In the genomic region with DNA sequence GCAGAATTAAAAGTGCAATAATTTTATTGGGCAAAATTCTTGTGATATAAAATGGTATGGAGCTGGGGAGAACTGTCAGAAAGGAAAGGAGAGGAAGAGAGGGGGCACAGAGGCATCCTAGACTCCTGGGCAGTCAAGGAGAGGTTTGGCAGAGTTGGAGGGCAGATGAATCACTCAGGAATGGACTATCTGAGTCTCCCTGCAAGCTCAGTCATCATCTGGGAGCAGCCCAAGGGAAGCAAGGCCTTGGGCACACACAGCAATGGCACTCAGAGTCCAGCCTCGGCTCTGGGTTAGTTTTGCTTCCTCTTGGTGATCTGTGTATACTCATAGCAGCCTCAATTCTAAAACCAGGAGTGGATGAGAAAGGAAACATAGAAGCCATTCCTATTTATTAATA, we compare ENCODE assay signal across 26 cellular contexts.
A peak's percentile ranks its signal among the peaks of the same experiment; 100 is the strongest.
DNase-seq lines count a peak whose midpoint lies in the region; ATAC-seq and TF ChIP-seq lines count a peak whose summit lies in the region.
"Had no signal": no experiment of that assay in that cellular context is flagged by ENCODE, and none has a peak within 500 bp of the region (broad histone marks: within the 10 kb centered on the region; RNA-seq: fewer than 3 reads in every experiment).

No MANE protein-coding gene starts in this region.

- H3K27me3 Mint-ChIP-seq in GM23338 (ENCODE audit: insufficient read depth, low read depth, poor library complexity), result no peaks in the 10 kb centered on the region
- H3K27me3 Mint-ChIP-seq: B cell had no signal

- H3K27me3 ChIP-seq in GM23338 (ENCODE audit: insufficient read depth) (no peaks in the 10 kb centered on the region), RWPE2 (ENCODE audit: insufficient read depth, poor library complexity, severe bottlenecking) (no peaks in the 10 kb centered on the region), foreskin keratinocyte (no peaks in the 10 kb centered on the region), colonic mucosa (no peaks in the 10 kb centered on the region)
- H3K27me3 ChIP-seq: esophagus squamous epithelium, SJCRH30, uterus had no signal

- intact Hi-C loops in colonic mucosa (cut with DNase I), result no loop called here

- H3K27ac ChIP-seq in GM23338 (ENCODE audit: low read depth) (no peak overlapping the region), RWPE2 (ENCODE audit: poor library complexity, severe bottlenecking) (no peak overlapping the region), foreskin keratinocyte (no peak overlapping the region), coronary artery (no peak overlapping the region), colonic mucosa (no peak overlapping the region)
- H3K27ac ChIP-seq: esophagus squamous epithelium, left ventricle myocardium inferior, psoas muscle, SJCRH30, thoracic aorta, uterus had no signal

- H3K9me3 Mint-ChIP-seq in GM23338, result peaks cover 19% of the 10 kb centered on the region

- H3K4me1 ChIP-seq in GM23338 (ENCODE audit: insufficient read depth) (no peaks in the 10 kb centered on the region), RWPE2 (ENCODE audit: insufficient read depth, poor library complexity, severe bottlenecking) (no peaks in the 10 kb centered on the region), foreskin keratinocyte (no peaks in the 10 kb centered on the region), colonic mucosa (no peaks in the 10 kb centered on the region)
- H3K4me1 ChIP-seq: esophagus squamous epithelium, left ventricle myocardium inferior, psoas muscle, SJCRH30, uterus had no signal

- 0 out of 2 replicates have a peak overlapping the region, but pooled peaks have one; percentile 6 for H2AFZ ChIP-seq in GM23338

- H4K20me1 ChIP-seq in GM23338 (replicated peaks; ENCODE audit: insufficient read depth), result no peaks in the 10 kb centered on the region

- no peaks in the 10 kb centered on the region for H3K4me1 Mint-ChIP-seq in GM23338
- H3K4me1 Mint-ChIP-seq: activated CD4-positive, alpha-beta memory T cell treated with anti-CD3 and anti-CD28 coated beads, Interleukin-2, amount 10 ng/mL, durations not matched to agents 7 days and 5 days; activated T-helper 17 cell treated with anti-CD3 and anti-CD28 coated beads, Interleukin-2, amount 50 U/mL, for 72 hours; B cell; CD8-positive, alpha-beta memory T cell had no signal

- TF ChIP-seq CTCF in GM23338 (conservative IDR thresholded peaks at IDR 0.05; ENCODE audit: low read depth in 2 of 2), result no peak
- no peak for TF ChIP-seq CTCF in RWPE2 (IDR thresholded peaks at IDR 0.05; ENCODE audit: poor library complexity, severe bottlenecking)
- TF ChIP-seq CTCF in foreskin keratinocyte (conservative IDR thresholded peaks at IDR 0.05), result no peak
- TF ChIP-seq CTCF in coronary artery (IDR thresholded peaks at IDR 0.05), result no peak
- TF ChIP-seq CTCF in colonic mucosa (IDR thresholded peaks at IDR 0.05), result no peak

- H3K79me2 ChIP-seq in GM23338 (replicated peaks; ENCODE audit: insufficient read depth), result no peaks in the 10 kb centered on the region

- TF ChIP-seq POLR2A in GM18505 (IDR thresholded peaks at IDR 0.05; ENCODE audit: borderline replicate concordance, extremely low read depth, insufficient read depth, insufficient read length), result no peak

- peak; percentile 36 for DNase-seq in A172 (ENCODE audit: low spot score)
- DNase-seq in GM23338 (ENCODE audit: low spot score), result no peak
- DNase-seq in RWPE2 (ENCODE audit: low spot score), result no peak
- peak in 1 of 2 donors; percentile 37 for DNase-seq in foreskin keratinocyte
- no peak for DNase-seq in coronary artery (ENCODE audit: low spot score)
- no peak for DNase-seq in colonic mucosa
- DNase-seq: 8988T; activated CD4-positive, alpha-beta memory T cell treated with anti-CD3 and anti-CD28 coated beads, Interleukin-2, amount 10 ng/mL, durations not matched to agents 7 days and 5 days; activated naive CD4-positive, alpha-beta T cell treated with anti-CD3 and anti-CD28 coated beads, Interleukin-2, amount 50 U/mL, for 16 hours; CD8-positive, alpha-beta memory T cell; DMS153; esophagus squamous epithelium; GF-D8; left ventricle myocardium inferior; NCI-H1048; NCI-H1694; NCI-H510A; psoas muscle; SJCRH30; stimulated activated naive CD8-positive, alpha-beta T cell treated with anti-CD3 and anti-CD28 coated beads, Interleukin-15, Interleukin-2, amounts not matched to agents 100 U/mL and 50 U/mL, for 24 hours; uterus had no signal

- ATAC-seq in GM23338 (no peak), RWPE2 (ENCODE audit: low read depth) (peak; percentile 52; the same call in 2 of the 3 replicates), foreskin keratinocyte (peak; percentile 53), GM21367 (IDR thresholded peaks at IDR 0.05; ENCODE audit: unreplicated experiment) (no peak), GM18505 (IDR thresholded peaks at IDR 0.05; ENCODE audit: unreplicated experiment) (no peak)
- ATAC-seq: activated T-helper 17 cell treated with anti-CD3 and anti-CD28 coated beads, Interleukin-2, amount 50 U/mL, for 72 hours; stimulated activated naive CD8-positive, alpha-beta T cell treated with anti-CD3 and anti-CD28 coated beads, Interleukin-15, Interleukin-2, amounts not matched to agents 100 U/mL and 50 U/mL, for 24 hours had no signal

- H3F3A ChIP-seq in GM23338 (replicated peaks; ENCODE audit: low read depth), result no peaks in the 10 kb centered on the region

- H3K9me2 ChIP-seq in GM23338 (ENCODE audit: insufficient read depth), result no peaks in the 10 kb centered on the region

- H3K9me3 ChIP-seq in RWPE2 (ENCODE audit: severe bottlenecking) (peaks cover 1% of the 10 kb centered on the region), colonic mucosa (no peaks in the 10 kb centered on the region)
- H3K9me3 ChIP-seq: SJCRH30 had no signal

- H3K4me3 Mint-ChIP-seq in GM23338, result no peak overlapping the region
- H3K4me3 Mint-ChIP-seq: activated CD4-positive, alpha-beta memory T cell treated with anti-CD3 and anti-CD28 coated beads, Interleukin-2, amount 10 ng/mL, durations not matched to agents 7 days and 5 days; activated T-helper 17 cell treated with anti-CD3 and anti-CD28 coated beads, Interleukin-2, amount 50 U/mL, for 72 hours; B cell; CD8-positive, alpha-beta memory T cell had no signal

- H3K4me2 ChIP-seq in GM23338, result no peak overlapping the region

- no peak overlapping the region for H3K27ac Mint-ChIP-seq in GM23338
- H3K27ac Mint-ChIP-seq: activated CD4-positive, alpha-beta memory T cell treated with anti-CD3 and anti-CD28 coated beads, Interleukin-2, amount 10 ng/mL, durations not matched to agents 7 days and 5 days; activated T-helper 17 cell treated with anti-CD3 and anti-CD28 coated beads, Interleukin-2, amount 50 U/mL, for 72 hours; B cell; CD8-positive, alpha-beta memory T cell had no signal

- no peak overlapping the region for H3K4me3 ChIP-seq in GM23338
- no peak overlapping the region for H3K4me3 ChIP-seq in RWPE2 (ENCODE audit: severe bottlenecking)
- no peak overlapping the region for H3K4me3 ChIP-seq in coronary artery
- no peak overlapping the region for H3K4me3 ChIP-seq in colonic mucosa
- H3K4me3 ChIP-seq: esophagus squamous epithelium, left ventricle myocardium inferior, psoas muscle, SJCRH30, thoracic aorta, uterus had no signal

- H3K36me3 Mint-ChIP-seq in GM23338 (ENCODE audit: low read depth), result no peaks in the 10 kb centered on the region; the same call in 2 of the 3 replicates

- no peaks in the 10 kb centered on the region for H3K36me3 ChIP-seq in GM23338 (ENCODE audit: insufficient read depth)
- no peaks in the 10 kb centered on the region for H3K36me3 ChIP-seq in RWPE2 (ENCODE audit: low read depth)
- H3K36me3 ChIP-seq in colonic mucosa, result no peaks in the 10 kb centered on the region
- H3K36me3 ChIP-seq: esophagus squamous epithelium, left ventricle myocardium inferior, SJCRH30, thoracic aorta, uterus had no signal

- H3K9ac ChIP-seq in colonic mucosa (ENCODE audit: low read depth in 2 of 2, low read length in 2 of 2), result no peak overlapping the region

TF ChIP-seq in GM23338, 12 proteins besides CTCF, POLR2A, EP300 and RAD21:
- no peak for TF ChIP-seq POLR2AphosphoS5 (IDR thresholded peaks at IDR 0.05; ENCODE audit: low read depth)
- TF ChIP-seq, protein P1, sequence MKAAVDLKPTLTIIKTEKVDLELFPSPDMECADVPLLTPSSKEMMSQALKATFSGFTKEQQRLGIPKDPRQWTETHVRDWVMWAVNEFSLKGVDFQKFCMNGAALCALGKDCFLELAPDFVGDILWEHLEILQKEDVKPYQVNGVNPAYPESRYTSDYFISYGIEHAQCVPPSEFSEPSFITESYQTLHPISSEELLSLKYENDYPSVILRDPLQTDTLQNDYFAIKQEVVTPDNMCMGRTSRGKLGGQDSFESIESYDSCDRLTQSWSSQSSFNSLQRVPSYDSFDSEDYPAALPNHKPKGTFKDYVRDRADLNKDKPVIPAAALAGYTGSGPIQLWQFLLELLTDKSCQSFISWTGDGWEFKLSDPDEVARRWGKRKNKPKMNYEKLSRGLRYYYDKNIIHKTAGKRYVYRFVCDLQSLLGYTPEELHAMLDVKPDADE (IDR thresholded peaks at IDR 0.05), result no peak
- no peak for TF ChIP-seq STAT1 (IDR thresholded peaks at IDR 0.05; ENCODE audit: unreplicated experiment)

Comparison
In these comparisons a context has a peak if more than half of its experiments do, and no peak if none do; other contexts are left out.
1. ATAC-seq: peak in RWPE2 (single experiment) and foreskin keratinocyte (single experiment); none in GM23338 (single experiment), GM21367 (single experiment) and GM18505 (single experiment).